ENCODE assay signal across 1 cellular context in the genomic region with DNA sequence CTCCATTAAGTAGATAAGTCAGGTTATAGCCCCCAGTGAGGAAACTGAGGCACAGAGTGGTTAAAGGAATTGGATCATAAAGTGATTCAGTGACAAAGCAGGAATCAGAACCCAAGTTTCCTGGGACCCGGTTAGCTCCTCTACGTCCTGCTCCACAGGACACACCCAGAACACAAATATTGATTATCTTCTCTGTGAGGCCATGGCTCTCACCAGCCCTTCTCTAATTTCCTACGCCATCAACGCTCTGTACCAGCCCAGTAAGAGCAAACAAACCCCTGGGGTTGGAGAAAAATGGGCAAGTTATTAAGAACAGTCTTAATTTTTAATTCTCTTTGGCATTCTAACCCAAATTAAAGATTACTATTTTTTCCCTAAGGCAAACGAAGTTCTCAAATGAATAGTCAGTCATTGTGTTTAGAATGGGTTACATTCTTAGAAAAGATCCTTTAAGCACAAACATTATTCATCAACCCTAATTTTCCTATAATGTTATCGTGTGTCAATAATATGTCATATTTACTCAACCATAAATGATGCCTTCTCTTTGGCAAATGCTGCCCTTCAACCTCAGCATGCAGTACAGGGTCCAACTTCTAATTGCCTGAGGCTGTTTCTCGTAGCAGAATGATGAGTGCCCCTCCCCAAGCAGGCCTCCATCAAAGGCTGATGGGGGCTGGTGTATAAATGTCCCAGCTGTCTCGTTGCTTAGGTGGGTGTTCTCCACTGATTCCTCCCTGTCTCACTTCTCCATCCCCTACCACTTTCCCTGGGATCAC.
A peak's percentile ranks its signal among the peaks of the same experiment; 100 is the strongest.
TF ChIP-seq lines count a peak whose summit lies in the region.

No MANE protein-coding gene starts in this region.

TF ChIP-seq in HepG2, 621 proteins besides CTCF, POLR2A, EP300 and RAD21 (continues in another document):
- no peak for TF ChIP-seq PHF21A (CRISPR knock-in tag; IDR thresholded peaks at IDR 0.05)
- no peak for TF ChIP-seq MIXL1 (CRISPR knock-in tag; IDR thresholded peaks at IDR 0.05)
- TF ChIP-seq, protein P1, sequence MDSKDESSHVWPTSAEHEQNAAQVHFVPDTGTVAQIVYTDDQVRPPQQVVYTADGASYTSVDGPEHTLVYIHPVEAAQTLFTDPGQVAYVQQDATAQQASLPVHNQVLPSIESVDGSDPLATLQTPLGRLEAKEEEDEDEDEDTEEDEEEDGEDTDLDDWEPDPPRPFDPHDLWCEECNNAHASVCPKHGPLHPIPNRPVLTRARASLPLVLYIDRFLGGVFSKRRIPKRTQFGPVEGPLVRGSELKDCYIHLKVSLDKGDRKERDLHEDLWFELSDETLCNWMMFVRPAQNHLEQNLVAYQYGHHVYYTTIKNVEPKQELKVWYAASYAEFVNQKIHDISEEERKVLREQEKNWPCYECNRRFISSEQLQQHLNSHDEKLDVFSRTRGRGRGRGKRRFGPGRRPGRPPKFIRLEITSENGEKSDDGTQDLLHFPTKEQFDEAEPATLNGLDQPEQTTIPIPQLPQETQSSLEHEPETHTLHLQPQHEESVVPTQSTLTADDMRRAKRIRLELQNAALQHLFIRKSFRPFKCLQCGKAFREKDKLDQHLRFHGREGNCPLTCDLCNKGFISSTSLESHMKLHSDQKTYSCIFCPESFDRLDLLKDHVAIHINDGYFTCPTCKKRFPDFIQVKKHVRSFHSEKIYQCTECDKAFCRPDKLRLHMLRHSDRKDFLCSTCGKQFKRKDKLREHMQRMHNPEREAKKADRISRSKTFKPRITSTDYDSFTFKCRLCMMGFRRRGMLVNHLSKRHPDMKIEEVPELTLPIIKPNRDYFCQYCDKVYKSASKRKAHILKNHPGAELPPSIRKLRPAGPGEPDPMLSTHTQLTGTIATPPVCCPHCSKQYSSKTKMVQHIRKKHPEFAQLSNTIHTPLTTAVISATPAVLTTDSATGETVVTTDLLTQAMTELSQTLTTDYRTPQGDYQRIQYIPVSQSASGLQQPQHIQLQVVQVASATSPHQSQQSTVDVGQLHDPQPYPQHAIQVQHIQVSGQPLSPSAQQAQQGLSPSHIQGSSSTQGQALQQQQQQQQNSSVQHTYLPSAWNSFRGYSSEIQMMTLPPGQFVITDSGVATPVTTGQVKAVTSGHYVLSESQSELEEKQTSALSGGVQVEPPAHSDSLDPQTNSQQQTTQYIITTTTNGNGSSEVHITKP (CRISPR knock-in tag; IDR thresholded peaks at IDR 0.05; ENCODE audit: low read depth), result no peak
- no peak for TF ChIP-seq NPAS2 (CRISPR knock-in tag; IDR thresholded peaks at IDR 0.05; ENCODE audit: borderline replicate concordance)
- no peak for TF ChIP-seq ZBTB8A (CRISPR knock-in tag; IDR thresholded peaks at IDR 0.05; ENCODE audit: borderline replicate concordance, low read depth)
- no peak for TF ChIP-seq ZNF563 (CRISPR knock-in tag; IDR thresholded peaks at IDR 0.05)
- TF ChIP-seq ZNF720 (CRISPR knock-in tag; IDR thresholded peaks at IDR 0.05), result no peak
- TF ChIP-seq HHEX (CRISPR knock-in tag; IDR thresholded peaks at IDR 0.05), result no peak
- TF ChIP-seq ZNF333 (CRISPR knock-in tag; IDR thresholded peaks at IDR 0.05; ENCODE audit: borderline replicate concordance), result no peak
- no peak for TF ChIP-seq ZNF329 (CRISPR knock-in tag; IDR thresholded peaks at IDR 0.05; ENCODE audit: low read depth)
- no peak for TF ChIP-seq SMC3 (IDR thresholded peaks at IDR 0.05; ENCODE audit: low read length)
- TF ChIP-seq, protein P2, sequence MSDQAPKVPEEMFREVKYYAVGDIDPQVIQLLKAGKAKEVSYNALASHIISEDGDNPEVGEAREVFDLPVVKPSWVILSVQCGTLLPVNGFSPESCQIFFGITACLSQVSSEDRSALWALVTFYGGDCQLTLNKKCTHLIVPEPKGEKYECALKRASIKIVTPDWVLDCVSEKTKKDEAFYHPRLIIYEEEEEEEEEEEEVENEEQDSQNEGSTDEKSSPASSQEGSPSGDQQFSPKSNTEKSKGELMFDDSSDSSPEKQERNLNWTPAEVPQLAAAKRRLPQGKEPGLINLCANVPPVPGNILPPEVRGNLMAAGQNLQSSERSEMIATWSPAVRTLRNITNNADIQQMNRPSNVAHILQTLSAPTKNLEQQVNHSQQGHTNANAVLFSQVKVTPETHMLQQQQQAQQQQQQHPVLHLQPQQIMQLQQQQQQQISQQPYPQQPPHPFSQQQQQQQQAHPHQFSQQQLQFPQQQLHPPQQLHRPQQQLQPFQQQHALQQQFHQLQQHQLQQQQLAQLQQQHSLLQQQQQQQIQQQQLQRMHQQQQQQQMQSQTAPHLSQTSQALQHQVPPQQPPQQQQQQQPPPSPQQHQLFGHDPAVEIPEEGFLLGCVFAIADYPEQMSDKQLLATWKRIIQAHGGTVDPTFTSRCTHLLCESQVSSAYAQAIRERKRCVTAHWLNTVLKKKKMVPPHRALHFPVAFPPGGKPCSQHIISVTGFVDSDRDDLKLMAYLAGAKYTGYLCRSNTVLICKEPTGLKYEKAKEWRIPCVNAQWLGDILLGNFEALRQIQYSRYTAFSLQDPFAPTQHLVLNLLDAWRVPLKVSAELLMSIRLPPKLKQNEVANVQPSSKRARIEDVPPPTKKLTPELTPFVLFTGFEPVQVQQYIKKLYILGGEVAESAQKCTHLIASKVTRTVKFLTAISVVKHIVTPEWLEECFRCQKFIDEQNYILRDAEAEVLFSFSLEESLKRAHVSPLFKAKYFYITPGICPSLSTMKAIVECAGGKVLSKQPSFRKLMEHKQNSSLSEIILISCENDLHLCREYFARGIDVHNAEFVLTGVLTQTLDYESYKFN (CRISPR knock-in tag; conservative IDR thresholded peaks at IDR 0.05), result 0 out of 2 replicates have a peak, but pooled peaks have one; percentile 23
- TF ChIP-seq ZNF34 (CRISPR knock-in tag; IDR thresholded peaks at IDR 0.05; ENCODE audit: borderline replicate concordance), result no peak
- TF ChIP-seq ZC3H13 (CRISPR knock-in tag; IDR thresholded peaks at IDR 0.05), result no peak
- no peak for TF ChIP-seq ZNF792 (CRISPR knock-in tag; IDR thresholded peaks at IDR 0.05)
- no peak for TF ChIP-seq ZNF335 (CRISPR knock-in tag; IDR thresholded peaks at IDR 0.05)
- TF ChIP-seq, protein P3, sequence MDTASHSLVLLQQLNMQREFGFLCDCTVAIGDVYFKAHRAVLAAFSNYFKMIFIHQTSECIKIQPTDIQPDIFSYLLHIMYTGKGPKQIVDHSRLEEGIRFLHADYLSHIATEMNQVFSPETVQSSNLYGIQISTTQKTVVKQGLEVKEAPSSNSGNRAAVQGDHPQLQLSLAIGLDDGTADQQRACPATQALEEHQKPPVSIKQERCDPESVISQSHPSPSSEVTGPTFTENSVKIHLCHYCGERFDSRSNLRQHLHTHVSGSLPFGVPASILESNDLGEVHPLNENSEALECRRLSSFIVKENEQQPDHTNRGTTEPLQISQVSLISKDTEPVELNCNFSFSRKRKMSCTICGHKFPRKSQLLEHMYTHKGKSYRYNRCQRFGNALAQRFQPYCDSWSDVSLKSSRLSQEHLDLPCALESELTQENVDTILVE (CRISPR knock-in tag; IDR thresholded peaks at IDR 0.05), result no peak
- TF ChIP-seq FOXA1 (IDR thresholded peaks at IDR 0.05), result no peak
- peak; percentile 41; the same call in 1 of the 2 replicates for TF ChIP-seq FOXA1 (CRISPR knock-in tag; IDR thresholded peaks at IDR 0.05)
- no peak for TF ChIP-seq PTBP1 (IDR thresholded peaks at IDR 0.05; ENCODE audit: low read depth, low read length, poor library complexity, severe bottlenecking)
- TF ChIP-seq RNF2 (conservative IDR thresholded peaks at IDR 0.05; ENCODE audit: low read depth), result no peak
- no peak for TF ChIP-seq FOXJ3 (CRISPR knock-in tag; IDR thresholded peaks at IDR 0.05; ENCODE audit: borderline replicate concordance)
- TF ChIP-seq, protein P4, sequence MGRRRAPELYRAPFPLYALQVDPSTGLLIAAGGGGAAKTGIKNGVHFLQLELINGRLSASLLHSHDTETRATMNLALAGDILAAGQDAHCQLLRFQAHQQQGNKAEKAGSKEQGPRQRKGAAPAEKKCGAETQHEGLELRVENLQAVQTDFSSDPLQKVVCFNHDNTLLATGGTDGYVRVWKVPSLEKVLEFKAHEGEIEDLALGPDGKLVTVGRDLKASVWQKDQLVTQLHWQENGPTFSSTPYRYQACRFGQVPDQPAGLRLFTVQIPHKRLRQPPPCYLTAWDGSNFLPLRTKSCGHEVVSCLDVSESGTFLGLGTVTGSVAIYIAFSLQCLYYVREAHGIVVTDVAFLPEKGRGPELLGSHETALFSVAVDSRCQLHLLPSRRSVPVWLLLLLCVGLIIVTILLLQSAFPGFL (CRISPR knock-in tag; IDR thresholded peaks at IDR 0.05), result no peak
- no peak for TF ChIP-seq GLI4 (CRISPR knock-in tag; IDR thresholded peaks at IDR 0.05; ENCODE audit: borderline replicate concordance)
- TF ChIP-seq ZNF383 (CRISPR knock-in tag; IDR thresholded peaks at IDR 0.05; ENCODE audit: borderline replicate concordance), result no peak
- TF ChIP-seq TCF7L2 (IDR thresholded peaks at IDR 0.05; ENCODE audit: low read depth, low read length), result no peak
- no peak for TF ChIP-seq ZFY (CRISPR knock-in tag; IDR thresholded peaks at IDR 0.05)
- TF ChIP-seq ZNF839 (CRISPR knock-in tag; IDR thresholded peaks at IDR 0.05; ENCODE audit: borderline replicate concordance), result no peak
- TF ChIP-seq SAFB2 (CRISPR knock-in tag; IDR thresholded peaks at IDR 0.05; ENCODE audit: borderline replicate concordance, low read depth), result no peak
- TF ChIP-seq ZNF749 (CRISPR knock-in tag; IDR thresholded peaks at IDR 0.05; ENCODE audit: borderline replicate concordance), result no peak
- TF ChIP-seq, protein P5, sequence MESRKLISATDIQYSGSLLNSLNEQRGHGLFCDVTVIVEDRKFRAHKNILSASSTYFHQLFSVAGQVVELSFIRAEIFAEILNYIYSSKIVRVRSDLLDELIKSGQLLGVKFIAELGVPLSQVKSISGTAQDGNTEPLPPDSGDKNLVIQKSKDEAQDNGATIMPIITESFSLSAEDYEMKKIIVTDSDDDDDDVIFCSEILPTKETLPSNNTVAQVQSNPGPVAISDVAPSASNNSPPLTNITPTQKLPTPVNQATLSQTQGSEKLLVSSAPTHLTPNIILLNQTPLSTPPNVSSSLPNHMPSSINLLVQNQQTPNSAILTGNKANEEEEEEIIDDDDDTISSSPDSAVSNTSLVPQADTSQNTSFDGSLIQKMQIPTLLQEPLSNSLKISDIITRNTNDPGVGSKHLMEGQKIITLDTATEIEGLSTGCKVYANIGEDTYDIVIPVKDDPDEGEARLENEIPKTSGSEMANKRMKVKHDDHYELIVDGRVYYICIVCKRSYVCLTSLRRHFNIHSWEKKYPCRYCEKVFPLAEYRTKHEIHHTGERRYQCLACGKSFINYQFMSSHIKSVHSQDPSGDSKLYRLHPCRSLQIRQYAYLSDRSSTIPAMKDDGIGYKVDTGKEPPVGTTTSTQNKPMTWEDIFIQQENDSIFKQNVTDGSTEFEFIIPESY (CRISPR knock-in tag; IDR thresholded peaks at IDR 0.05), result peak; percentile 34; the same call in 1 of the 2 replicates
- no peak for TF ChIP-seq ZFX (CRISPR knock-in tag; IDR thresholded peaks at IDR 0.05; ENCODE audit: low read depth)
- TF ChIP-seq GATA4 (IDR thresholded peaks at IDR 0.05; ENCODE audit: borderline replicate concordance, low read depth), result no peak
- TF ChIP-seq ZNF549 (CRISPR knock-in tag; IDR thresholded peaks at IDR 0.05), result no peak
- TF ChIP-seq ZNF263 (CRISPR knock-in tag; IDR thresholded peaks at IDR 0.05), result no peak
- TF ChIP-seq, protein P6, sequence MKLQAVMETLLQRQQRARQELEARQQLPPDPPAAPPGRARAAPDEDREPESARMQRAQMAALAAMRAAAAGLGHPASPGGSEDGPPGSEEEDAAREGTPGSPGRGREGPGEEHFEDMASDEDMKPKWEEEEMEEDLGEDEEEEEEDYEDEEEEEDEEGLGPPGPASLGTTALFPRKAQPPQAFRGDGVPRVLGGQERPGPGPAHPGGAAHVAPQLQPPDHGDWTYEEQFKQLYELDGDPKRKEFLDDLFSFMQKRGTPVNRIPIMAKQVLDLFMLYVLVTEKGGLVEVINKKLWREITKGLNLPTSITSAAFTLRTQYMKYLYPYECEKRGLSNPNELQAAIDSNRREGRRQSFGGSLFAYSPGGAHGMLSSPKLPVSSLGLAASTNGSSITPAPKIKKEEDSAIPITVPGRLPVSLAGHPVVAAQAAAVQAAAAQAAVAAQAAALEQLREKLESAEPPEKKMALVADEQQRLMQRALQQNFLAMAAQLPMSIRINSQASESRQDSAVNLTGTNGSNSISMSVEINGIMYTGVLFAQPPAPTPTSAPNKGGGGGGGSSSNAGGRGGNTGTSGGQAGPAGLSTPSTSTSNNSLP (IDR thresholded peaks at IDR 0.05; ENCODE audit: low read depth, low read length), result no peak
- TF ChIP-seq, protein P7, sequence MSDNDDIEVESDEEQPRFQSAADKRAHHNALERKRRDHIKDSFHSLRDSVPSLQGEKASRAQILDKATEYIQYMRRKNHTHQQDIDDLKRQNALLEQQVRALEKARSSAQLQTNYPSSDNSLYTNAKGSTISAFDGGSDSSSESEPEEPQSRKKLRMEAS (IDR thresholded peaks at IDR 0.05), result no peak
- peak; percentile 15; the same call in 1 of the 2 replicates for TF ChIP-seq FOXA3 (CRISPR knock-in tag; IDR thresholded peaks at IDR 0.05)
- no peak for TF ChIP-seq KAT8 (CRISPR knock-in tag; IDR thresholded peaks at IDR 0.05)
- no peak for TF ChIP-seq GTF3A (CRISPR knock-in tag; conservative IDR thresholded peaks at IDR 0.05)
- no peak for TF ChIP-seq KLF12 (CRISPR knock-in tag; IDR thresholded peaks at IDR 0.05; ENCODE audit: borderline replicate concordance)
- TF ChIP-seq ZNF850 (CRISPR knock-in tag; conservative IDR thresholded peaks at IDR 0.05), result no peak
- peak; percentile 60; the same call in 1 of the 2 replicates for TF ChIP-seq SALL1 (CRISPR knock-in tag; IDR thresholded peaks at IDR 0.05)
- no peak for TF ChIP-seq CREB1 (IDR thresholded peaks at IDR 0.05)
- TF ChIP-seq CREB1 (CRISPR knock-in tag; IDR thresholded peaks at IDR 0.05), result no peak
- TF ChIP-seq TCF7 (IDR thresholded peaks at IDR 0.05; ENCODE audit: low read depth), result 0 out of 2 replicates have a peak, but pooled peaks have one; percentile 23
- no peak for TF ChIP-seq GABPA (IDR thresholded peaks at IDR 0.05; ENCODE audit: low read depth, low read length)
- no peak for TF ChIP-seq GABPA (CRISPR knock-in tag; IDR thresholded peaks at IDR 0.05; ENCODE audit: low read depth)
- TF ChIP-seq JDP2 (CRISPR knock-in tag; IDR thresholded peaks at IDR 0.05; ENCODE audit: borderline replicate concordance), result no peak
- TF ChIP-seq HNF4A (CRISPR knock-in tag; IDR thresholded peaks at IDR 0.05), result peak; percentile 81
- no peak for TF ChIP-seq ZFP82 (CRISPR knock-in tag; IDR thresholded peaks at IDR 0.05; ENCODE audit: borderline replicate concordance)
- no peak for TF ChIP-seq CC2D1A (CRISPR knock-in tag; IDR thresholded peaks at IDR 0.05)
- TF ChIP-seq ZNF703 (CRISPR knock-in tag; IDR thresholded peaks at IDR 0.05; ENCODE audit: borderline replicate concordance), result no peak
- TF ChIP-seq, protein P8, sequence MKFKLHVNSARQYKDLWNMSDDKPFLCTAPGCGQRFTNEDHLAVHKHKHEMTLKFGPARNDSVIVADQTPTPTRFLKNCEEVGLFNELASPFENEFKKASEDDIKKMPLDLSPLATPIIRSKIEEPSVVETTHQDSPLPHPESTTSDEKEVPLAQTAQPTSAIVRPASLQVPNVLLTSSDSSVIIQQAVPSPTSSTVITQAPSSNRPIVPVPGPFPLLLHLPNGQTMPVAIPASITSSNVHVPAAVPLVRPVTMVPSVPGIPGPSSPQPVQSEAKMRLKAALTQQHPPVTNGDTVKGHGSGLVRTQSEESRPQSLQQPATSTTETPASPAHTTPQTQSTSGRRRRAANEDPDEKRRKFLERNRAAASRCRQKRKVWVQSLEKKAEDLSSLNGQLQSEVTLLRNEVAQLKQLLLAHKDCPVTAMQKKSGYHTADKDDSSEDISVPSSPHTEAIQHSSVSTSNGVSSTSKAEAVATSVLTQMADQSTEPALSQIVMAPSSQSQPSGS (CRISPR knock-in tag; IDR thresholded peaks at IDR 0.05), result no peak
- no peak for TF ChIP-seq SMARCC2 (IDR thresholded peaks at IDR 0.05)
- no peak for TF ChIP-seq ATF1 (CRISPR knock-in tag; IDR thresholded peaks at IDR 0.05)
- TF ChIP-seq GZF1 (CRISPR knock-in tag; IDR thresholded peaks at IDR 0.05), result no peak
- no peak for TF ChIP-seq REL (CRISPR knock-in tag; conservative IDR thresholded peaks at IDR 0.05)
- no peak for TF ChIP-seq RBM22 (optimal IDR thresholded peaks at IDR 0.05; ENCODE audit: low read length)
